ENCODE assay signal across 10 cellular contexts in the genomic region with DNA sequence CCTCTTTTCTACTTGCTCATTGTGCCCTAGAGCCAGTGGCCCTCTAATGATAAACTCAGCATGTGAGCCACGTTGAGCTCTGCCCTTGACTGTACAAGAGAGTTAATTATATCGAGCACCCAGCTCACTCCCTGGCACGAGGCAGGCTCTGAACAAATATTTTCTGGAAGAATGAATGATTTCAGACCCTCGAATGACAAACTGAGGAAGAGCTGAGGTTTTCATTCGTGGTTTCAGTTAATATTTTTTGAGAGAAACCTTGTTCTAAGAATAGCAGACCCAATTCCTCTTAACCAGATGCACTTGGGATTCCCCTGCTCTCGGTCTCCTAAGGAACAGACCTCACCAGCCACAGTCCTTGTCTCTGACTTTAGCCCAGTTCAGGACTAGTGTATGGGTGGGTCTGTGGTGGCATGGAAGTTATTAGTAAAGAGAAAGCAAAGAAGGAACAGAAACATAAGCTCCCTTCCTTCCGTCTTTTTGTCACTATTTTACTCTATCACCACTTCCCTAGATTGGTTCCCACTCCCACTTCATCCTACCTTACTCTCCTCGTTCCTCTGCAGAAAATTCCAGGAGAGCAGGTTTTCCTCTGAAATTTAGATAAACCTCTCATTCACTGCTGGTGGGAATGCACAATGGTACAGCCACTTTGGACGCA. TPM values are rescaled to one million over a fixed set of nuclear protein-coding genes. Genes with fewer than 3 reads are reported as not detected.
DNase-seq lines count a peak whose midpoint lies in the region; ATAC-seq and TF ChIP-seq lines count a peak whose summit lies in the region.
"Had no signal": no experiment of that assay in that cellular context is flagged by ENCODE, and none has a peak within 500 bp of the region (broad histone marks: within the 10 kb centered on the region; RNA-seq: fewer than 3 reads in every experiment).

No MANE protein-coding gene starts in this region.

- H3K36me3 ChIP-seq in OCI-LY3 (replicated peaks; ENCODE audit: low read depth, low read length) (no peaks in the 10 kb centered on the region), sigmoid colon (no peaks in the 10 kb centered on the region), OCI-LY7 (ENCODE audit: insufficient read depth, low read length) (no peaks in the 10 kb centered on the region)

- peak; percentile 19 for DNase-seq in activated CD4-positive, alpha-beta T cell treated with anti-CD3 and anti-CD28 coated beads for 36 hours
- no peak for DNase-seq in activated CD4-positive, alpha-beta T cell treated with anti-CD3 and anti-CD28 coated beads, Interleukin-2, amount 10 ng/mL, durations not matched to agents 7 days and 5 days
- DNase-seq in sigmoid colon (no peak), OCI-LY7 (ENCODE audit: low spot score) (no peak)
- no peak for DNase-seq in activated CD4-positive, alpha-beta T cell treated with anti-CD3 and anti-CD28 coated beads for 48 hours
- DNase-seq: H9, NCI-H524 treated with DMSO at 0.1 percent for 48 hours had no signal

- H3K36me3 Mint-ChIP-seq in activated CD4-positive, alpha-beta T cell treated with anti-CD3 and anti-CD28 coated beads for 36 hours (ENCODE audit: low read depth), result no peaks in the 10 kb centered on the region
- no peaks in the 10 kb centered on the region for H3K36me3 Mint-ChIP-seq in activated CD4-positive, alpha-beta T cell treated with anti-CD3 and anti-CD28 coated beads, Interleukin-2, amount 10 ng/mL, durations not matched to agents 7 days and 5 days (ENCODE audit: low read depth)
- H3K36me3 Mint-ChIP-seq in stimulated activated memory B cell treated with anti-CD40 and anti-IgM and Interleukin-4, amounts not matched to agents 10 μg/mL and 1 μg/mL and 100 μg/mL, for 72 hours, result peaks cover 4% of the 10 kb centered on the region

- peak; percentile 67 for ATAC-seq in activated CD4-positive, alpha-beta T cell treated with anti-CD3 and anti-CD28 coated beads for 36 hours
- peak; percentile 88 for ATAC-seq in HG02798 (IDR thresholded peaks at IDR 0.05; ENCODE audit: poor library complexity, unreplicated experiment)
- peak; percentile 95 for ATAC-seq in stimulated activated memory B cell treated with anti-CD40 and anti-IgM and Interleukin-4, amounts not matched to agents 10 μg/mL and 1 μg/mL and 100 μg/mL, for 72 hours

- intact Hi-C loops in activated CD4-positive, alpha-beta T cell treated with anti-CD3 and anti-CD28 coated beads for 36 hours (cut with DNase I, micrococcal nuclease), result no loop called here
- intact Hi-C loops in sigmoid colon (cut with DNase I), result no loop called here
- intact Hi-C loops in OCI-LY7 (cut with micrococcal nuclease; ENCODE audit: unreplicated experiment), result no loop called here

- H3K27ac ChIP-seq in OCI-LY3 (ENCODE audit: low read length), result peak overlapping the region; percentile 82
- H3K27ac ChIP-seq in sigmoid colon, result no peak overlapping the region
- H3K27ac ChIP-seq in OCI-LY7 (ENCODE audit: low read depth, low read length, poor library complexity, severe bottlenecking), result no peak overlapping the region

- no peak for TF ChIP-seq CTCF in OCI-LY3 (IDR thresholded peaks at IDR 0.05; ENCODE audit: low read depth, low read length)
- no peak for TF ChIP-seq CTCF in sigmoid colon (IDR thresholded peaks at IDR 0.05)
- no peak for TF ChIP-seq CTCF in OCI-LY7 (conservative IDR thresholded peaks at IDR 0.05; ENCODE audit: low read length)

- H3K9ac ChIP-seq in OCI-LY3 (ENCODE audit: low read length), result peak overlapping the region; percentile 17; the same call in 1 of the 2 replicates

- WGBS in sigmoid colon, 2 donors, result 61 to 69% methylated on average over 9 of the region's 9 CpGs

- no peak for TF ChIP-seq EP300 in sigmoid colon (IDR thresholded peaks at IDR 0.05)

- peak overlapping the region; percentile 16 for H3K4me3 ChIP-seq in OCI-LY3 (ENCODE audit: low read length)
- no peak overlapping the region for H3K4me3 ChIP-seq in sigmoid colon
- no peak overlapping the region for H3K4me3 ChIP-seq in OCI-LY7 (ENCODE audit: low read depth, low read length, poor library complexity, severe bottlenecking)

- no peaks in the 10 kb centered on the region for H3K9me3 Mint-ChIP-seq in activated CD4-positive, alpha-beta T cell treated with anti-CD3 and anti-CD28 coated beads for 36 hours (ENCODE audit: low read depth)
- peaks cover 2% of the 10 kb centered on the region for H3K9me3 Mint-ChIP-seq in activated CD4-positive, alpha-beta T cell treated with anti-CD3 and anti-CD28 coated beads, Interleukin-2, amount 10 ng/mL, durations not matched to agents 7 days and 5 days
- peaks cover 3% of the 10 kb centered on the region for H3K9me3 Mint-ChIP-seq in stimulated activated memory B cell treated with anti-CD40 and anti-IgM and Interleukin-4, amounts not matched to agents 10 μg/mL and 1 μg/mL and 100 μg/mL, for 72 hours

- H3K27me3 ChIP-seq in OCI-LY3 (ENCODE audit: low read depth, low read length) (no peaks in the 10 kb centered on the region), sigmoid colon (no peaks in the 10 kb centered on the region)

- H3K4me1 ChIP-seq in OCI-LY3 (ENCODE audit: low read length) (peaks cover 50% of the 10 kb centered on the region), sigmoid colon (peaks cover 0 to 12% (median 2%) of the 10 kb centered on the region in 4 donors), OCI-LY7 (ENCODE audit: insufficient read depth, low read length, poor library complexity, severe bottlenecking) (peaks cover 6% of the 10 kb centered on the region)

- H2AFZ ChIP-seq in OCI-LY3 (ENCODE audit: low read depth, low read length) (no peak overlapping the region), OCI-LY7 (ENCODE audit: low read length) (no peak overlapping the region)

- TF ChIP-seq POLR2A in sigmoid colon (IDR thresholded peaks at IDR 0.05), result no peak

- no peaks in the 10 kb centered on the region for H3K27me3 Mint-ChIP-seq in activated CD4-positive, alpha-beta T cell treated with anti-CD3 and anti-CD28 coated beads for 36 hours
- H3K27me3 Mint-ChIP-seq in activated CD4-positive, alpha-beta T cell treated with anti-CD3 and anti-CD28 coated beads, Interleukin-2, amount 10 ng/mL, durations not matched to agents 7 days and 5 days, result no peaks in the 10 kb centered on the region
- no peaks in the 10 kb centered on the region for H3K27me3 Mint-ChIP-seq in stimulated activated memory B cell treated with anti-CD40 and anti-IgM and Interleukin-4, amounts not matched to agents 10 μg/mL and 1 μg/mL and 100 μg/mL, for 72 hours

- no peak overlapping the region for H3K27ac Mint-ChIP-seq in activated CD4-positive, alpha-beta T cell treated with anti-CD3 and anti-CD28 coated beads for 36 hours
- no peak overlapping the region for H3K27ac Mint-ChIP-seq in activated CD4-positive, alpha-beta T cell treated with anti-CD3 and anti-CD28 coated beads, Interleukin-2, amount 10 ng/mL, durations not matched to agents 7 days and 5 days
- peak overlapping the region; percentile 74 for H3K27ac Mint-ChIP-seq in stimulated activated memory B cell treated with anti-CD40 and anti-IgM and Interleukin-4, amounts not matched to agents 10 μg/mL and 1 μg/mL and 100 μg/mL, for 72 hours
- H3K27ac Mint-ChIP-seq: H9 had no signal

- POLR2A ChIA-PET in activated CD4-positive, alpha-beta T cell treated with anti-CD3 and anti-CD28 coated beads for 36 hours (lab: Charles Lee), result interaction anchor here (1.8 kb wide), 1 partner anchor 109 kb away, joined by 5 read pairs; a partner anchor contains a TSS
- POLR2A ChIA-PET in activated CD4-positive, alpha-beta T cell treated with anti-CD3 and anti-CD28 coated beads, Interleukin-2, amount 10 ng/mL, durations not matched to agents 7 days and 5 days (lab: Charles Lee), result no interaction called here
- POLR2A ChIA-PET in OCI-LY7 (lab: Charles Lee), result interaction anchor here (0.9 kb wide), 1 partner anchor 37 kb away, joined by 4 read pairs; no protein-coding TSS in a partner anchor

- no peaks in the 10 kb centered on the region for H3K9me2 ChIP-seq in OCI-LY7 (ENCODE audit: insufficient read depth, low read length)

- H3K4me1 Mint-ChIP-seq in activated CD4-positive, alpha-beta T cell treated with anti-CD3 and anti-CD28 coated beads for 36 hours, result peaks cover 8% of the 10 kb centered on the region
- peaks cover 27% of the 10 kb centered on the region for H3K4me1 Mint-ChIP-seq in activated CD4-positive, alpha-beta T cell treated with anti-CD3 and anti-CD28 coated beads, Interleukin-2, amount 10 ng/mL, durations not matched to agents 7 days and 5 days
- peaks cover 36% of the 10 kb centered on the region for H3K4me1 Mint-ChIP-seq in stimulated activated memory B cell treated with anti-CD40 and anti-IgM and Interleukin-4, amounts not matched to agents 10 μg/mL and 1 μg/mL and 100 μg/mL, for 72 hours

- H3K9me3 ChIP-seq in OCI-LY3 (ENCODE audit: insufficient read depth, low read length), result no peaks in the 10 kb centered on the region
- no peaks in the 10 kb centered on the region for H3K9me3 ChIP-seq in sigmoid colon
- no peaks in the 10 kb centered on the region for H3K9me3 ChIP-seq in OCI-LY7 (ENCODE audit: low read length)

- H3K4me3 Mint-ChIP-seq in activated CD4-positive, alpha-beta T cell treated with anti-CD3 and anti-CD28 coated beads for 36 hours, result no peak overlapping the region
- no peak overlapping the region for H3K4me3 Mint-ChIP-seq in activated CD4-positive, alpha-beta T cell treated with anti-CD3 and anti-CD28 coated beads, Interleukin-2, amount 10 ng/mL, durations not matched to agents 7 days and 5 days
- peak overlapping the region; percentile 4 for H3K4me3 Mint-ChIP-seq in stimulated activated memory B cell treated with anti-CD40 and anti-IgM and Interleukin-4, amounts not matched to agents 10 μg/mL and 1 μg/mL and 100 μg/mL, for 72 hours
- H3K4me3 Mint-ChIP-seq: H9 had no signal

- CTCF ChIA-PET in activated CD4-positive, alpha-beta T cell treated with anti-CD3 and anti-CD28 coated beads for 36 hours (lab: Charles Lee), result no interaction called here
- CTCF ChIA-PET in activated CD4-positive, alpha-beta T cell treated with anti-CD3 and anti-CD28 coated beads, Interleukin-2, amount 10 ng/mL, durations not matched to agents 7 days and 5 days (lab: Charles Lee), result interaction anchor here (0.9 kb wide), 1 partner anchor 258 kb away, joined by 3 read pairs; no protein-coding TSS in a partner anchor
- CTCF ChIA-PET in OCI-LY7 (lab: Charles Lee; ENCODE audit: unreplicated experiment), result no interaction called here

- H3K4me2 ChIP-seq in OCI-LY3 (ENCODE audit: low read length), result peak overlapping the region; percentile 45
- no peak overlapping the region for H3K4me2 ChIP-seq in OCI-LY7 (ENCODE audit: low read length)

- H4K20me1 ChIP-seq in OCI-LY3 (ENCODE audit: insufficient read depth, low read length), result no peaks in the 10 kb centered on the region
- H4K20me1 ChIP-seq in OCI-LY7 (ENCODE audit: insufficient read depth, low read length), result no peaks in the 10 kb centered on the region

- H3K79me2 ChIP-seq in OCI-LY3 (ENCODE audit: low read length) (no peaks in the 10 kb centered on the region), OCI-LY7 (ENCODE audit: insufficient read depth, low read depth, low read length) (no peaks in the 10 kb centered on the region)

- BruUV-seq in OCI-LY7 (replicated peaks; lab: Mats Ljungman, UMichigan), result no TSS peak

RNA-seq across cellular contexts. Expression of a gene that starts 22.1 kb away (rescaled TPM):
- total RNA-seq in activated CD4-positive, alpha-beta T cell treated with anti-CD3 and anti-CD28 coated beads for 36 hours, result 1 to 10 TPM; 7.4 to 9.5 TPM
- 10 to 100 TPM; 10.9 to 12.6 TPM for total RNA-seq in activated CD4-positive, alpha-beta T cell treated with anti-CD3 and anti-CD28 coated beads, Interleukin-2, amount 10 ng/mL, durations not matched to agents 7 days and 5 days
- total RNA-seq in sigmoid colon (10 to 100 TPM in 2 of 4 donors, 1 to 10 TPM in 2; 7.3 to 18.3 (median 9.9) TPM), OCI-LY7 (2022) (18.1 and 18.5 TPM in 2 replicates)
- 1 to 10 TPM in 1 of 3 donors, under 1 TPM in 2; 0.60 to 2.7 (median 0.92) TPM for polyA plus RNA-seq in sigmoid colon
- total RNA-seq in OCI-LY7 (2014; rRNA removed; shearing (Covaris generic)), result 6.4 and 8.2 TPM in 2 replicates
